ENCODE assay signal across 15 cellular contexts in the genomic region with DNA sequence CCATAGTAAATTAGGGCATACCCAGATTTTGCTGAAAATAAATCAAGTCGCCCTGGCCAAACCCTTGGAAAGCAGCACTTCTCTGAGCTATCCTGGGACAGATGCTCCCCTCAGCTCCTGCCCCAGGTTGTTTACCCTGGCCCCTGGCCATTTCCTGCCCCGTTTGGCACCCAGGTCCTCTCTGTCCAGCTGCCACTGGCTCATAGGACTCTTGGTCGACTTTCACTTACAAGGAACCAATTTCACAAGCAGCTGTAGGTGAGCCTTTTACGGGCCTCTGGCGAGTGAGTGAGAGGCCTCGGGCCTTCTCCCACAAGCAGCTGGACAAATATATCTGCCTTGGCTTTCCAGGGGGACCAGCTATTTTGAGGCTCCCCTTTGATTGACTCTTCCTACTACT.
A peak's percentile ranks its signal among the peaks of the same experiment; 100 is the strongest.
DNase-seq lines count a peak whose midpoint lies in the region; ATAC-seq and TF ChIP-seq lines count a peak whose summit lies in the region.
"Had no signal": no experiment of that assay in that cellular context is flagged by ENCODE, and none has a peak within 500 bp of the region (broad histone marks: within the 10 kb centered on the region; RNA-seq: fewer than 3 reads in every experiment).

No MANE protein-coding gene starts in this region.

- H3K9ac ChIP-seq in Karpas-422 (ENCODE audit: low read length) = no peak overlapping the region

- no peak for TF ChIP-seq CTCF in ascending aorta (IDR thresholded peaks at IDR 0.05)
- no peak for TF ChIP-seq CTCF in right lobe of liver (IDR thresholded peaks at IDR 0.05)
- no peak for TF ChIP-seq CTCF in transverse colon (IDR thresholded peaks at IDR 0.05)

- H3K4me3 ChIP-seq in ascending aorta (no peak overlapping the region), right lobe of liver (no peak overlapping the region), transverse colon (no peak overlapping the region), Karpas-422 (ENCODE audit: low read length) (no peak overlapping the region)
- H3K4me3 ChIP-seq: HAP-1, SJSA1, skin epidermis had no signal

- ATAC-seq in right lobe of liver (peak; percentile 84 to 90 (median 86)), HG02938 (IDR thresholded peaks at IDR 0.05; ENCODE audit: unreplicated experiment) (no peak), HG03135 (IDR thresholded peaks at IDR 0.05; ENCODE audit: unreplicated experiment) (no peak)

- no peaks in the 10 kb centered on the region for H3K79me2 ChIP-seq in Karpas-422 (ENCODE audit: low read length)

- H3K9me3 ChIP-seq in ascending aorta (no peaks in the 10 kb centered on the region), right lobe of liver (no peaks in the 10 kb centered on the region), transverse colon (no peaks in the 10 kb centered on the region), Karpas-422 (ENCODE audit: low read length) (no peaks in the 10 kb centered on the region)
- H3K9me3 ChIP-seq: HAP-1, SJSA1 had no signal

- H3K4me1 ChIP-seq in ascending aorta (peaks cover 9 to 44% of the 10 kb centered on the region in 2 donors), right lobe of liver (peaks cover 0 to 30% (median 0%) of the 10 kb centered on the region in 4 donors), transverse colon (peaks cover 0 to 12% (median 5%) of the 10 kb centered on the region in 4 donors), Karpas-422 (ENCODE audit: low read length) (no peaks in the 10 kb centered on the region)
- H3K4me1 ChIP-seq: SJSA1 had no signal

- WGBS in right lobe of liver (ENCODE audit: insufficient coverage, low coverage, low lambda C conversion rate, missing lambda C conversion rate) = 26% methylated on average over 4 of the region's 6 CpGs
- 52 to 80% methylated on average over 1 to 6 of the region's 6 CpGs for WGBS in transverse colon (ENCODE audit: low coverage in 1 of 2), 2 donors

- TF ChIP-seq POLR2A in right lobe of liver (IDR thresholded peaks at IDR 0.05) (no peak), transverse colon (IDR thresholded peaks at IDR 0.05) (no peak)

- H3K27ac ChIP-seq in ascending aorta (peak overlapping the region; percentile 66 to 83), right lobe of liver (no peak overlapping the region), transverse colon (peak overlapping the region in 1 of 4 donors; percentile 17), Karpas-422 (ENCODE audit: low read length) (no peak overlapping the region)
- H3K27ac ChIP-seq: SJSA1 had no signal

- no peak overlapping the region for H2AFZ ChIP-seq in Karpas-422 (ENCODE audit: low read length)

- in situ Hi-C loops in transverse colon (cut with MboI; ENCODE audit: low pct_ligation_motif_present in 1 of 4, low pct_unique_long_range_greater_than_20kb in 1 of 4, low sequenced_read_pairs in 3 of 4) = loop anchor here (10.0 to 25.0 kb wide), 4 partner anchors 188 to 716 kb away; no protein-coding TSS in a partner anchor

- TF ChIP-seq EP300 in transverse colon (IDR thresholded peaks at IDR 0.05; ENCODE audit: low read depth) = no peak

- no peaks in the 10 kb centered on the region for H3K9me2 ChIP-seq in Karpas-422 (replicated peaks; ENCODE audit: insufficient read depth, low read length)

- intact Hi-C loops in ascending aorta (cut with DNase I) = loop anchor here (2.0 to 10.0 kb wide), 6 partner anchors 188 to 588 kb away; a partner anchor contains a TSS
- intact Hi-C loops in right lobe of liver (cut with DNase I) = loop anchor here in 1 of 2 donors (10.0 kb wide), 1 partner anchor 728 kb away; no protein-coding TSS in a partner anchor
- intact Hi-C loops in transverse colon (cut with DNase I; ENCODE audit: low total_unique reads) = no loop called here

- H3K27me3 ChIP-seq in ascending aorta = no peaks in the 10 kb centered on the region
- no peaks in the 10 kb centered on the region for H3K27me3 ChIP-seq in right lobe of liver
- no peaks in the 10 kb centered on the region for H3K27me3 ChIP-seq in transverse colon
- no peaks in the 10 kb centered on the region for H3K27me3 ChIP-seq in Karpas-422 (ENCODE audit: low read length)
- H3K27me3 ChIP-seq: SJSA1 had no signal

- H3K4me2 ChIP-seq in Karpas-422 (ENCODE audit: low read depth, low read length, poor library complexity, severe bottlenecking) = no peak overlapping the region

- H3K36me3 ChIP-seq in ascending aorta (no peaks in the 10 kb centered on the region), right lobe of liver (no peaks in the 10 kb centered on the region), transverse colon (no peaks in the 10 kb centered on the region), Karpas-422 (ENCODE audit: insufficient read depth, low read length) (no peaks in the 10 kb centered on the region)
- H3K36me3 ChIP-seq: HAP-1, SJSA1 had no signal

- peak; percentile 82 for DNase-seq in LHCN-M2 (ENCODE audit: low read depth)
- peak in 1 of 2 donors; percentile 77 for DNase-seq in ascending aorta (ENCODE audit: low spot score in 2 of 2)
- DNase-seq in right lobe of liver = peak; percentile 82 to 86 (median 83)
- DNase-seq in transverse colon = peak; percentile 44
- DNase-seq in HUDEP-2 (lab: John Stamatoyannopoulos, UW; ENCODE audit: unreplicated experiment in 76 of 76) = no peak
- no peak for DNase-seq in Karpas-422
- DNase-seq: activated naive CD4-positive, alpha-beta T cell treated with anti-CD3 and anti-CD28 coated beads, Interleukin-2, amount 50 U/mL, for 16 hours; CD4-positive, alpha-beta memory T cell; naive B cell; NCI-H1436 had no signal

- no peaks in the 10 kb centered on the region for H4K20me1 ChIP-seq in Karpas-422 (ENCODE audit: insufficient read depth, low read depth, low read length)

Comparison
In these comparisons a context has a peak if more than half of its experiments do, and no peak if none do; other contexts are left out.
1. DNase-seq: peak in LHCN-M2 (single experiment), right lobe of liver (3 of 3) and transverse colon (single experiment); none in HUDEP-2 (0 of 76) and Karpas-422 (single experiment).
2. H3K27ac ChIP-seq: peak in ascending aorta (2 of 2); none in right lobe of liver (0 of 3) and Karpas-422 (single experiment).
3. ATAC-seq: peak in right lobe of liver (4 of 4); none in HG02938 (single experiment) and HG03135 (single experiment).